22 cellular contexts compared by ENCODE assay signal in genomic region chr6:138257638-138258040, GRCh38. TPM values are rescaled to one million over a fixed set of nuclear protein-coding genes. Genes with fewer than 3 reads are reported as not detected.
DNase-seq lines count a peak whose midpoint lies in the region; ATAC-seq and TF ChIP-seq lines count a peak whose summit lies in the region.
"Had no signal": no experiment of that assay in that cellular context is flagged by ENCODE, and none has a peak within 500 bp of the region (broad histone marks: within the 10 kb centered on the region; RNA-seq: fewer than 3 reads in every experiment).

No MANE protein-coding gene starts in this region.

- peaks cover 15% of the 10 kb centered on the region for H3K27me3 Mint-ChIP-seq in activated T-cell treated with anti-CD3 and anti-CD28 coated beads, Interleukin-2, amount 50 U/mL, for 72 hours (ENCODE audit: low read depth)

- H3K4me3 Mint-ChIP-seq in activated T-cell treated with anti-CD3 and anti-CD28 coated beads, Interleukin-2, amount 50 U/mL, for 72 hours, result no peak overlapping the region
- H3K4me3 Mint-ChIP-seq: CD14-positive monocyte; CD4-positive, alpha-beta memory T cell; HFFc6; IgD-negative memory B cell had no signal

- H3K4me1 ChIP-seq in left lung (peaks cover 0 to 3% of the 10 kb centered on the region in 2 donors), mucosa of descending colon (ENCODE audit: low read depth) (no peaks in the 10 kb centered on the region)
- H3K4me1 ChIP-seq: A549 had no signal

- no peaks in the 10 kb centered on the region for H3K27me3 ChIP-seq in left lung

- intact Hi-C loops in left lung (cut with DNase I) (no loop called here), mucosa of descending colon (cut with DNase I, micrococcal nuclease) (no loop called here)

- TF ChIP-seq CTCF in left lung (IDR thresholded peaks at IDR 0.05) (no peak), mucosa of descending colon (IDR thresholded peaks at IDR 0.05) (no peak)

- no peaks in the 10 kb centered on the region for H3K36me3 Mint-ChIP-seq in activated T-cell treated with anti-CD3 and anti-CD28 coated beads, Interleukin-2, amount 50 U/mL, for 72 hours (ENCODE audit: insufficient read depth in 2 of 2)
- H3K36me3 Mint-ChIP-seq: CD14-positive monocyte; CD4-positive, alpha-beta memory T cell; IgD-negative memory B cell had no signal

- peak; percentile 17 for DNase-seq in DMS53 treated with DMSO at 0.1 percent for 48 hours (lab: John Stamatoyannopoulos, UW; ENCODE audit: unreplicated experiment)
- no peak for DNase-seq in left lung
- DNase-seq in mucosa of descending colon, result no peak
- DNase-seq in activated T-cell treated with anti-CD3 and anti-CD28 coated beads, Interleukin-2, amount 50 U/mL, for 72 hours, result no peak
- no peak for DNase-seq in pons (ENCODE audit: low spot score)
- DNase-seq: AML-193; CD4-positive, alpha-beta memory T cell; DMS153; DND-41; EL; GOT3; H7; HFFc6; KBM-7 had no signal

- H3K27ac ChIP-seq in left lung, result no peak overlapping the region
- H3K27ac ChIP-seq: A549 had no signal

- no peak overlapping the region for H3K27ac Mint-ChIP-seq in activated T-cell treated with anti-CD3 and anti-CD28 coated beads, Interleukin-2, amount 50 U/mL, for 72 hours
- H3K27ac Mint-ChIP-seq: CD14-positive monocyte; CD4-positive, alpha-beta memory T cell; HFFc6; IgD-negative memory B cell had no signal

- H3K4me3 ChIP-seq in left lung (no peak overlapping the region), mucosa of descending colon (no peak overlapping the region)
- H3K4me3 ChIP-seq: A549, GM12878 had no signal

- H3K9me3 ChIP-seq in left lung (no peaks in the 10 kb centered on the region), mucosa of descending colon (no peaks in the 10 kb centered on the region)
- H3K9me3 ChIP-seq: A549 had no signal

- ATAC-seq in left lung (peak; percentile 40), mucosa of descending colon (peak; percentile 15), HG02623 (IDR thresholded peaks at IDR 0.05; ENCODE audit: unreplicated experiment) (no peak), GM21529 (IDR thresholded peaks at IDR 0.05; ENCODE audit: unreplicated experiment) (no peak)
- ATAC-seq in activated T-cell treated with anti-CD3 and anti-CD28 coated beads, Interleukin-2, amount 50 U/mL, for 72 hours (replicated peaks in 1 of 2), result no peak
- ATAC-seq: A549, GM12878, HCT116 had no signal

- no peaks in the 10 kb centered on the region for H3K9me3 Mint-ChIP-seq in activated T-cell treated with anti-CD3 and anti-CD28 coated beads, Interleukin-2, amount 50 U/mL, for 72 hours
- H3K9me3 Mint-ChIP-seq: CD4-positive, alpha-beta memory T cell; HFFc6 had no signal

- no peaks in the 10 kb centered on the region for H3K4me1 Mint-ChIP-seq in activated T-cell treated with anti-CD3 and anti-CD28 coated beads, Interleukin-2, amount 50 U/mL, for 72 hours (ENCODE audit: low read depth)
- H3K4me1 Mint-ChIP-seq: CD14-positive monocyte; CD4-positive, alpha-beta memory T cell; IgD-negative memory B cell had no signal

- H3K36me3 ChIP-seq in left lung, result peaks cover 0 to 19% of the 10 kb centered on the region in 2 donors
- no peaks in the 10 kb centered on the region for H3K36me3 ChIP-seq in mucosa of descending colon (ENCODE audit: low read depth)

RNA-seq across cellular contexts. Expression of gene PBOV1, which starts 39.3 kb away (rescaled TPM):
- total RNA-seq in left lung, result not detected
- not detected for total RNA-seq in mucosa of descending colon
- not detected for total RNA-seq in activated T-cell treated with anti-CD3 and anti-CD28 coated beads, Interleukin-2, amount 50 U/mL, for 72 hours
- total RNA-seq: CD4-positive, alpha-beta memory T cell; G401; GM12878; H7; HFFc6 had no signal

Comparison
In these comparisons a context has a peak if more than half of its experiments do, and no peak if none do; other contexts are left out.
1. ATAC-seq: peak in left lung (single experiment) and mucosa of descending colon (single experiment); none in activated T-cell treated with anti-CD3 and anti-CD28 coated beads, Interleukin-2, amount 50 U/mL, for 72 hours (0 of 2), HG02623 (single experiment) and GM21529 (single experiment).